17 cellular contexts compared by ENCODE assay signal in the genomic region with DNA sequence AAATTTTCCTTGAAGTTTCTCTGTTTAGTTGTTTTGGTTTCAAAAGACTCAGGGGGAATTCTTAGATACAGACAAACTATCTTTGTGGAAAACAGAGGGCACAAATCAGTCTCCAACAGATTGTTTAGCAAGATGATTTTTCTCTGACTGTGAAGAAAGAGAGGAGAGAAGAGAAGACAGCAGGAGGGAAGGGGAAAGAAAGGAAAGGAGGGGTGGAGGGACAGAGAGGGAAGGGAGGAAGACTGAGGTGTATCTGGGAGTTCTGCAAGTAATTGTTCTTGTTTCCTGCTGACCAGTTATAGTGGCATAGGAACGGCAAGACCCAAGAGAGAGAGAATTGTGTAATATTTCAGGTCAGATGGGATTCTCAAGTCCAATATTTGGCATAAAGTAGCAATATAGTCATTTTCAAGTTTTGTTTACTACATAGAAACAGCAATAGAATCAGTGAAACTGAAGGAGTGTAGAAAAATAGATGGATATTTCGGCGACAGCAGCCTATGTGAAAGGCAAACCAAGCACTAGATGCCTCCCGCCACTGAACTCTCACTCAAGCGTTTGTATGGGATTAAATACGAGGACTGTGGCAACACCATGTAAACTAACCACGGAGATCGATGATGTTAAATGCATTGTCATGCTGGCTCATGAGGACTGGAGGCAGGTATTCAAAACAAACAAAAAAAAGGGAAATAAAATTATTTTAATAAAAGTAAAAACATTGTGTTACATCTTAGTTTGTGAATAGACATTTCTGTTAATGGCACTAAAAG.
"Had no signal": no experiment of that assay in that cellular context is flagged by ENCODE, and none has a peak within 500 bp of the region (broad histone marks: within the 10 kb centered on the region; RNA-seq: fewer than 3 reads in every experiment).

No MANE protein-coding gene starts in this region.

- H3K4me1 Mint-ChIP-seq: immature natural killer cell had no signal

- H3K4me1 ChIP-seq: esophagus muscularis mucosa, parathyroid adenoma, sigmoid colon, spleen, suprapubic skin had no signal

- H3K27ac ChIP-seq: body of pancreas, esophagus muscularis mucosa, parathyroid adenoma, sigmoid colon, spleen, suprapubic skin had no signal

- H3K9me3 ChIP-seq: body of pancreas, esophagus muscularis mucosa, sigmoid colon, spleen, suprapubic skin had no signal

- H3K36me3 ChIP-seq: esophagus muscularis mucosa, sigmoid colon, spleen, suprapubic skin had no signal

- H3K4me3 Mint-ChIP-seq: immature natural killer cell; mesothelial cell of epicardium; stimulated activated naive CD8-positive, alpha-beta T cell treated with anti-CD3 and anti-CD28 coated beads, Interleukin-15, Interleukin-2, amounts not matched to agents 100 ng/mL and 50 ng/mL, for 24 hours; type B pancreatic cell had no signal

- H3K9ac ChIP-seq: parathyroid adenoma had no signal

- H3K9me3 Mint-ChIP-seq: activated T-helper 2 cell treated with anti-CD3 and anti-CD28 coated beads, Interferon-gamma antibody, Interleukin-2, Interleukin-4, amounts not matched to agents 10 μg/mL and 5 μg/mL and 100 μg/mL, durations not matched to agents 14 hours and 24 hours and 36 hours; stimulated activated naive CD8-positive, alpha-beta T cell treated with anti-CD3 and anti-CD28 coated beads, Interleukin-15, Interleukin-2, amounts not matched to agents 100 ng/mL and 50 ng/mL, for 24 hours; type B pancreatic cell had no signal

- H3K36me3 Mint-ChIP-seq: immature natural killer cell, mesothelial cell of epicardium, type B pancreatic cell had no signal

- H3K27ac Mint-ChIP-seq: activated T-helper 2 cell treated with anti-CD3 and anti-CD28 coated beads, Interferon-gamma antibody, Interleukin-2, Interleukin-4, amounts not matched to agents 10 μg/mL and 5 μg/mL and 100 μg/mL, durations not matched to agents 14 hours and 24 hours and 36 hours; immature natural killer cell; stimulated activated naive CD8-positive, alpha-beta T cell treated with anti-CD3 and anti-CD28 coated beads, Interleukin-15, Interleukin-2, amounts not matched to agents 100 ng/mL and 50 ng/mL, for 24 hours; type B pancreatic cell had no signal

- H3K27me3 ChIP-seq: body of pancreas, esophagus muscularis mucosa, sigmoid colon, spleen, suprapubic skin had no signal

- H2AFZ ChIP-seq: parathyroid adenoma had no signal

- H3K27me3 Mint-ChIP-seq: stimulated activated naive CD8-positive, alpha-beta T cell treated with anti-CD3 and anti-CD28 coated beads, Interleukin-15, Interleukin-2, amounts not matched to agents 100 ng/mL and 50 ng/mL, for 24 hours; type B pancreatic cell had no signal

- ATAC-seq: body of pancreas had no signal

- DNase-seq: activated CD4-positive, alpha-beta T cell treated with anti-CD3 and anti-CD28 coated beads, Interleukin-2, amount 50 U/mL, for 4 hours; activated CD4-positive, CD25-positive, alpha-beta regulatory T cell treated with anti-CD3 and anti-CD28 coated beads, Interleukin-2, amount 50 U/mL, for 72 hours; activated naive CD4-positive, alpha-beta T cell treated with anti-CD3 and anti-CD28 coated beads, Interleukin-2, amount 50 U/mL, for 16 hours; amniotic stem cell; body of pancreas; caudate nucleus; immature natural killer cell; sigmoid colon; spleen; T-helper 9 cell had no signal

- H3K79me2 ChIP-seq: parathyroid adenoma had no signal

- H3K4me3 ChIP-seq: body of pancreas, esophagus muscularis mucosa, sigmoid colon, spleen, suprapubic skin had no signal
